Comparison of ENCODE assay signal across 7 cellular contexts in genomic region chr10:30124706-30125105, GRCh38.
"Had no signal": no experiment of that assay in that cellular context is flagged by ENCODE, and none has a peak within 500 bp of the region (broad histone marks: within the 10 kb centered on the region; RNA-seq: fewer than 3 reads in every experiment).

No MANE protein-coding gene starts in this region.

- ATAC-seq: GM23338, HepG2 had no signal

- FAIRE-seq: H1, H54, HepG2 had no signal

- H3K4me3 ChIP-seq: GM23338 had no signal

- H2AFZ ChIP-seq: GM23338 had no signal

- H3K4me2 ChIP-seq: GM23338 had no signal

- DNase-seq: H9, HCEC 1CT, KBM-7 had no signal
